Comparison of ENCODE assay signal across 2 cellular contexts in the genomic region with DNA sequence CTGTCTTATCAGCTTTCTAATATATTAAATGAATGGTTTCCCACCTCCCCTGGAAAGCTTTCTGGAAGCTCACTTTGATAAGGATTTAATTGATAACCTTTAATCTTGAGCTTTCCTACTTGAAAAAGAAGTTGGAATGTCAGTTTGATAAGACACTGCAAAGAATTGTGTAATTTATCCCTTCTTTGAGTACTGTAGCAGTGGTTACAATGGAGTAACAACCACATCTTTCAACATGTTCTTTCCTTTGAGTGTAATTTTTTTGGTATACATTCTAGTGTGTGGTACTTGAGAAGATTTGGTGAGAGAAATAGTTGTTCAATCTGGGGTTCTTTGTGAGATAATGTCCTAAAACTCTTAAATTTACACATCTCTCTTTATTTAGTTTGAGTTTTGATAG.
TF ChIP-seq lines count a peak whose summit lies in the region.

No MANE protein-coding gene starts in this region.

TF ChIP-seq in A549, 52 proteins besides CTCF, POLR2A, EP300 and RAD21:
- TF ChIP-seq, protein P1, sequence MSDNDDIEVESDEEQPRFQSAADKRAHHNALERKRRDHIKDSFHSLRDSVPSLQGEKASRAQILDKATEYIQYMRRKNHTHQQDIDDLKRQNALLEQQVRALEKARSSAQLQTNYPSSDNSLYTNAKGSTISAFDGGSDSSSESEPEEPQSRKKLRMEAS (IDR thresholded peaks at IDR 0.05): no peak
- no peak for TF ChIP-seq NFE2L2 (conservative IDR thresholded peaks at IDR 0.05; ENCODE audit: low read length)
- TF ChIP-seq EHF (CRISPR knock-in tag; IDR thresholded peaks at IDR 0.05): no peak
- TF ChIP-seq CHD2 (IDR thresholded peaks at IDR 0.05; ENCODE audit: low read length, partially characterized antibody): no peak
- no peak for TF ChIP-seq FOSB (CRISPR knock-in tag; IDR thresholded peaks at IDR 0.05)
- TF ChIP-seq MYC (IDR thresholded peaks at IDR 0.05; ENCODE audit: borderline replicate concordance, low read length): no peak
- no peak for TF ChIP-seq RCOR1 (IDR thresholded peaks at IDR 0.05; ENCODE audit: low read depth, low read length)
- TF ChIP-seq JUN (IDR thresholded peaks at IDR 0.05): no peak
- no peak for TF ChIP-seq SREBF2 (IDR thresholded peaks at IDR 0.05)
- no peak for TF ChIP-seq ZNF302 (CRISPR knock-in tag; IDR thresholded peaks at IDR 0.05)
- TF ChIP-seq TP53 (CRISPR knock-in tag; IDR thresholded peaks at IDR 0.05): no peak
- no peak for TF ChIP-seq NPAS2 (CRISPR knock-in tag; IDR thresholded peaks at IDR 0.05; ENCODE audit: borderline replicate concordance)
- TF ChIP-seq, protein P2, sequence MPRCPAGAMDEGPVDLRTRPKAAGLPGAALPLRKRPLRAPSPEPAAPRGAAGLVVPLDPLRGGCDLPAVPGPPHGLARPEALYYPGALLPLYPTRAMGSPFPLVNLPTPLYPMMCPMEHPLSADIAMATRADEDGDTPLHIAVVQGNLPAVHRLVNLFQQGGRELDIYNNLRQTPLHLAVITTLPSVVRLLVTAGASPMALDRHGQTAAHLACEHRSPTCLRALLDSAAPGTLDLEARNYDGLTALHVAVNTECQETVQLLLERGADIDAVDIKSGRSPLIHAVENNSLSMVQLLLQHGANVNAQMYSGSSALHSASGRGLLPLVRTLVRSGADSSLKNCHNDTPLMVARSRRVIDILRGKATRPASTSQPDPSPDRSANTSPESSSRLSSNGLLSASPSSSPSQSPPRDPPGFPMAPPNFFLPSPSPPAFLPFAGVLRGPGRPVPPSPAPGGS (IDR thresholded peaks at IDR 0.05): no peak
- TF ChIP-seq MAFK (IDR thresholded peaks at IDR 0.05; ENCODE audit: partially characterized antibody): no peak
- no peak for TF ChIP-seq CBX8 (IDR thresholded peaks at IDR 0.05)
- TF ChIP-seq KDM5A (IDR thresholded peaks at IDR 0.05): no peak
- TF ChIP-seq RFX5 (IDR thresholded peaks at IDR 0.05): no peak
- TF ChIP-seq, protein P3, sequence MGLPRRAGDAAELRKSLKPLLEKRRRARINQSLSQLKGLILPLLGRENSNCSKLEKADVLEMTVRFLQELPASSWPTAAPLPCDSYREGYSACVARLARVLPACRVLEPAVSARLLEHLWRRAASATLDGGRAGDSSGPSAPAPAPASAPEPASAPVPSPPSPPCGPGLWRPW (IDR thresholded peaks at IDR 0.05): no peak

TF ChIP-seq in HepG2, 621 proteins besides CTCF, POLR2A, EP300 and RAD21:
- TF ChIP-seq ZNF496 (CRISPR knock-in tag; IDR thresholded peaks at IDR 0.05; ENCODE audit: insufficient replicate concordance): no peak
- TF ChIP-seq HCFC1 (IDR thresholded peaks at IDR 0.05; ENCODE audit: low read depth, low read length): no peak
- TF ChIP-seq ZNF136 (CRISPR knock-in tag; IDR thresholded peaks at IDR 0.05; ENCODE audit: low read depth): no peak
- TF ChIP-seq CAMTA2 (CRISPR knock-in tag; IDR thresholded peaks at IDR 0.05; ENCODE audit: borderline replicate concordance): no peak
- TF ChIP-seq MZF1 (CRISPR knock-in tag; IDR thresholded peaks at IDR 0.05; ENCODE audit: borderline replicate concordance): no peak
- TF ChIP-seq, protein P4, sequence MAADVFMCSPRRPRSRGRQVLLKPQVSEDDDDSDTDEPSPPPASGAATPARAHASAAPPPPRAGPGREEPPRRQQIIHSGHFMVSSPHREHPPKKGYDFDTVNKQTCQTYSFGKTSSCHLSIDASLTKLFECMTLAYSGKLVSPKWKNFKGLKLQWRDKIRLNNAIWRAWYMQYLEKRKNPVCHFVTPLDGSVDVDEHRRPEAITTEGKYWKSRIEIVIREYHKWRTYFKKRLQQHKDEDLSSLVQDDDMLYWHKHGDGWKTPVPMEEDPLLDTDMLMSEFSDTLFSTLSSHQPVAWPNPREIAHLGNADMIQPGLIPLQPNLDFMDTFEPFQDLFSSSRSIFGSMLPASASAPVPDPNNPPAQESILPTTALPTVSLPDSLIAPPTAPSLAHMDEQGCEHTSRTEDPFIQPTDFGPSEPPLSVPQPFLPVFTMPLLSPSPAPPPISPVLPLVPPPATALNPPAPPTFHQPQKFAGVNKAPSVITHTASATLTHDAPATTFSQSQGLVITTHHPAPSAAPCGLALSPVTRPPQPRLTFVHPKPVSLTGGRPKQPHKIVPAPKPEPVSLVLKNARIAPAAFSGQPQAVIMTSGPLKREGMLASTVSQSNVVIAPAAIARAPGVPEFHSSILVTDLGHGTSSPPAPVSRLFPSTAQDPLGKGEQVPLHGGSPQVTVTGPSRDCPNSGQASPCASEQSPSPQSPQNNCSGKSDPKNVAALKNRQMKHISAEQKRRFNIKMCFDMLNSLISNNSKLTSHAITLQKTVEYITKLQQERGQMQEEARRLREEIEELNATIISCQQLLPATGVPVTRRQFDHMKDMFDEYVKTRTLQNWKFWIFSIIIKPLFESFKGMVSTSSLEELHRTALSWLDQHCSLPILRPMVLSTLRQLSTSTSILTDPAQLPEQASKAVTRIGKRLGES (CRISPR knock-in tag; IDR thresholded peaks at IDR 0.05; ENCODE audit: borderline replicate concordance): no peak
- TF ChIP-seq ZNF382 (CRISPR knock-in tag; IDR thresholded peaks at IDR 0.05; ENCODE audit: borderline replicate concordance): no peak
- TF ChIP-seq PHF21A (CRISPR knock-in tag; IDR thresholded peaks at IDR 0.05): no peak
- no peak for TF ChIP-seq ZNF644 (CRISPR knock-in tag; IDR thresholded peaks at IDR 0.05; ENCODE audit: low read depth)
- TF ChIP-seq BORCS8-MEF2B (CRISPR knock-in tag; IDR thresholded peaks at IDR 0.05): no peak
- TF ChIP-seq ZSCAN21 (CRISPR knock-in tag; IDR thresholded peaks at IDR 0.05; ENCODE audit: borderline replicate concordance): no peak
- no peak for TF ChIP-seq GZF1 (CRISPR knock-in tag; IDR thresholded peaks at IDR 0.05)
- no peak for TF ChIP-seq KDM1A (CRISPR knock-in tag; IDR thresholded peaks at IDR 0.05)
- no peak for TF ChIP-seq KAT2B (IDR thresholded peaks at IDR 0.05; ENCODE audit: borderline replicate concordance, low read depth, low read length)
- no peak for TF ChIP-seq PAWR (CRISPR knock-in tag; IDR thresholded peaks at IDR 0.05; ENCODE audit: borderline replicate concordance)
- TF ChIP-seq TBX2 (CRISPR knock-in tag; IDR thresholded peaks at IDR 0.05; ENCODE audit: borderline replicate concordance): no peak
- TF ChIP-seq GPN1 (CRISPR knock-in tag; IDR thresholded peaks at IDR 0.05; ENCODE audit: borderline replicate concordance): no peak
- no peak for TF ChIP-seq MAF1 (CRISPR knock-in tag; IDR thresholded peaks at IDR 0.05; ENCODE audit: borderline replicate concordance)
